In genomic region chr12:49264466-49264872, GRCh38 we compare ENCODE assay signal across 8 cellular contexts. TPM values are rescaled to one million over a fixed set of nuclear protein-coding genes. Genes with fewer than 3 reads are reported as not detected.
DNase-seq lines count a peak whose midpoint lies in the region; ATAC-seq, FAIRE-seq and TF ChIP-seq lines count a peak whose summit lies in the region.

No MANE protein-coding gene starts in this region.

- H3K27me3 ChIP-seq in bronchial epithelial cell (ENCODE audit: control insufficient read depth, insufficient read depth, low read length): no peaks in the 10 kb centered on the region

- peaks cover 33% of the 10 kb centered on the region for H3K36me3 Mint-ChIP-seq in activated CD8-positive, alpha-beta memory T cell treated with anti-CD3 and anti-CD28 coated beads, Interleukin-2, amount 10 ng/mL, durations not matched to agents 7 days and 5 days
- peaks cover 1% of the 10 kb centered on the region for H3K36me3 Mint-ChIP-seq in memory B cell

- POLR2A ChIA-PET in RWPE1 (lab: Yijun Ruan, JAX; ENCODE audit: low non-redundant PET): interaction anchor here (0.6 kb wide), 2 partner anchors 11 to 133 kb away, joined by 3 to 4 read pairs; no protein-coding TSS in a partner anchor

- peak overlapping the region; percentile 90 for H3K27ac Mint-ChIP-seq in activated CD8-positive, alpha-beta memory T cell treated with anti-CD3 and anti-CD28 coated beads, Interleukin-2, amount 10 ng/mL, durations not matched to agents 7 days and 5 days
- peak overlapping the region; percentile 76 for H3K27ac Mint-ChIP-seq in memory B cell
- H3K27ac Mint-ChIP-seq in stimulated activated naive CD8-positive, alpha-beta T cell treated with anti-CD3 and anti-CD28 coated beads, Interleukin-15, amount 100 ng/mL, for 72 hours: peak overlapping the region; percentile 92 to 99

- H3K27me3 Mint-ChIP-seq in activated CD8-positive, alpha-beta memory T cell treated with anti-CD3 and anti-CD28 coated beads, Interleukin-2, amount 10 ng/mL, durations not matched to agents 7 days and 5 days: no peaks in the 10 kb centered on the region
- no peaks in the 10 kb centered on the region for H3K27me3 Mint-ChIP-seq in memory B cell
- H3K27me3 Mint-ChIP-seq in stimulated activated naive CD8-positive, alpha-beta T cell treated with anti-CD3 and anti-CD28 coated beads, Interleukin-15, amount 100 ng/mL, for 72 hours: no peaks in the 10 kb centered on the region

- no peak for FAIRE-seq in bronchial epithelial cell (lab: Jason Lieb, UNC)

- no peaks in the 10 kb centered on the region for H3K9me3 Mint-ChIP-seq in activated CD8-positive, alpha-beta memory T cell treated with anti-CD3 and anti-CD28 coated beads, Interleukin-2, amount 10 ng/mL, durations not matched to agents 7 days and 5 days (ENCODE audit: low read depth)
- H3K9me3 Mint-ChIP-seq in memory B cell: no peaks in the 10 kb centered on the region
- H3K9me3 Mint-ChIP-seq in stimulated activated naive CD8-positive, alpha-beta T cell treated with anti-CD3 and anti-CD28 coated beads, Interleukin-15, amount 100 ng/mL, for 72 hours: no peaks in the 10 kb centered on the region

- peak overlapping the region; percentile 94 for H3K4me3 Mint-ChIP-seq in activated CD8-positive, alpha-beta memory T cell treated with anti-CD3 and anti-CD28 coated beads, Interleukin-2, amount 10 ng/mL, durations not matched to agents 7 days and 5 days
- peak overlapping the region; percentile 95 for H3K4me3 Mint-ChIP-seq in memory B cell
- H3K4me3 Mint-ChIP-seq in stimulated activated naive CD8-positive, alpha-beta T cell treated with anti-CD3 and anti-CD28 coated beads, Interleukin-15, amount 100 ng/mL, for 72 hours: peak overlapping the region; percentile 91 to 98

- H3K27ac ChIP-seq in RWPE1: peak overlapping the region; percentile 99

- H3K4me3 ChIP-seq in bronchial epithelial cell (ENCODE audit: low read depth, low read length): peak overlapping the region; percentile 99

- TF ChIP-seq CTCF in RWPE1 (conservative IDR thresholded peaks at IDR 0.05; ENCODE audit: low read depth): no peak
- TF ChIP-seq CTCF in bronchial epithelial cell (IDR thresholded peaks at IDR 0.05; ENCODE audit: insufficient read depth, low read length, severe bottlenecking): no peak

- peaks cover 9% of the 10 kb centered on the region for H3K36me3 ChIP-seq in bronchial epithelial cell (ENCODE audit: control insufficient read depth, insufficient read depth, low read length)

- H3K4me1 Mint-ChIP-seq in activated CD8-positive, alpha-beta memory T cell treated with anti-CD3 and anti-CD28 coated beads, Interleukin-2, amount 10 ng/mL, durations not matched to agents 7 days and 5 days: peaks cover 43% of the 10 kb centered on the region
- peaks cover 11% of the 10 kb centered on the region for H3K4me1 Mint-ChIP-seq in memory B cell
- peaks cover 47% of the 10 kb centered on the region for H3K4me1 Mint-ChIP-seq in stimulated activated naive CD8-positive, alpha-beta T cell treated with anti-CD3 and anti-CD28 coated beads, Interleukin-15, amount 100 ng/mL, for 72 hours

- CTCF ChIA-PET in activated CD8-positive, alpha-beta memory T cell treated with anti-CD3 and anti-CD28 coated beads, Interleukin-2, amount 10 ng/mL, durations not matched to agents 7 days and 5 days (lab: Charles Lee): interaction anchor here (1.2 to 2.7 kb wide), 8 partner anchors 21 to 133 kb away, joined by 3 to 12 read pairs (median 5); partner anchors contain the start of genes TROAP and TUBA1B
- CTCF ChIA-PET in RWPE1 (lab: Yijun Ruan, JAX): interaction anchor here (0.7 to 1.1 kb wide), 2 partner anchors 94 to 162 kb away, joined by 3 to 4 read pairs; no protein-coding TSS in a partner anchor

- no peak for DNase-seq in activated CD8-positive, alpha-beta memory T cell treated with anti-CD3 and anti-CD28 coated beads, Interleukin-2, amount 10 ng/mL, durations not matched to agents 7 days and 5 days
- DNase-seq in activated CD8-positive, alpha-beta memory T cell treated with anti-CD3 and anti-CD28 coated beads for 24 hours: no peak
- peak; percentile 45 for DNase-seq in RWPE1 (ENCODE audit: low spot score)
- DNase-seq in bronchial epithelial cell (ENCODE audit: low read depth): no peak
- DNase-seq in memory B cell (ENCODE audit: low spot score in 2 of 2): peak; percentile 30 to 44
- peak in 1 of 2 donors; percentile 59 for DNase-seq in stimulated activated naive CD8-positive, alpha-beta T cell treated with anti-CD3 and anti-CD28 coated beads, Interleukin-15, amount 100 ng/mL, for 72 hours
- DNase-seq in C1 segment of cervical spinal cord (lab: John Stamatoyannopoulos, UW): no peak

- peak; percentile 56 for ATAC-seq in activated CD8-positive, alpha-beta memory T cell treated with anti-CD3 and anti-CD28 coated beads, Interleukin-2, amount 10 ng/mL, durations not matched to agents 7 days and 5 days
- peak; percentile 28 for ATAC-seq in HG02852 (IDR thresholded peaks at IDR 0.05; ENCODE audit: unreplicated experiment)
- peak; percentile 48 for ATAC-seq in memory B cell (ENCODE audit: low read depth)
- peak; percentile 59 for ATAC-seq in stimulated activated naive CD8-positive, alpha-beta T cell treated with anti-CD3 and anti-CD28 coated beads, Interleukin-15, amount 100 ng/mL, for 72 hours

RNA-seq across cellular contexts. Expression of gene TUBA1C, which starts 0.4 kb away (rescaled TPM):
- total RNA-seq in activated CD8-positive, alpha-beta memory T cell treated with anti-CD3 and anti-CD28 coated beads, Interleukin-2, amount 10 ng/mL, durations not matched to agents 7 days and 5 days: 100 to 1,000 TPM; 264 to 266 TPM
- total RNA-seq in bronchial epithelial cell: 196 and 466 TPM in 2 replicates

RNA-seq across cellular contexts. Expression of gene PRPH, which starts 30.5 kb away (rescaled TPM):
- total RNA-seq in activated CD8-positive, alpha-beta memory T cell treated with anti-CD3 and anti-CD28 coated beads, Interleukin-2, amount 10 ng/mL, durations not matched to agents 7 days and 5 days: under 1 TPM; 0.26 to 0.35 TPM
- 0.26 and 0.51 TPM in 2 replicates for total RNA-seq in bronchial epithelial cell

RNA-seq across cellular contexts. Expression of gene TROAP, which starts 58.6 kb away (rescaled TPM):
- 100 to 1,000 TPM in 1 of 2 experiments, 10 to 100 TPM in 1; 89.5 to 107 TPM for total RNA-seq in activated CD8-positive, alpha-beta memory T cell treated with anti-CD3 and anti-CD28 coated beads, Interleukin-2, amount 10 ng/mL, durations not matched to agents 7 days and 5 days
- total RNA-seq in bronchial epithelial cell: 2.6 and 5.2 TPM in 2 replicates

Comparison
In these comparisons a context has a peak if more than half of its experiments do, and no peak if none do; other contexts are left out.
1. DNase-seq: peak in RWPE1 (single experiment) and memory B cell (2 of 2); none in activated CD8-positive, alpha-beta memory T cell treated with anti-CD3 and anti-CD28 coated beads, Interleukin-2, amount 10 ng/mL, durations not matched to agents 7 days and 5 days (single experiment), activated CD8-positive, alpha-beta memory T cell treated with anti-CD3 and anti-CD28 coated beads for 24 hours (single experiment), bronchial epithelial cell (single experiment) and C1 segment of cervical spinal cord (0 of 14).
2. RNA of gene TROAP, which starts 58.6 kb away (total RNA-seq): 89.5 to 107 TPM in activated CD8-positive, alpha-beta memory T cell treated with anti-CD3 and anti-CD28 coated beads, Interleukin-2, amount 10 ng/mL, durations not matched to agents 7 days and 5 days; 2.6 to 5.2 TPM in bronchial epithelial cell; every median in the first group is over 10 times any median in the second.
3. Peak in every context shown above with its lines, with median percentiles within 50 percentile points of each other: ATAC-seq, H3K27ac Mint-ChIP-seq and H3K4me3 Mint-ChIP-seq.